ENCODE assay signal across 14 cellular contexts in the genomic region with DNA sequence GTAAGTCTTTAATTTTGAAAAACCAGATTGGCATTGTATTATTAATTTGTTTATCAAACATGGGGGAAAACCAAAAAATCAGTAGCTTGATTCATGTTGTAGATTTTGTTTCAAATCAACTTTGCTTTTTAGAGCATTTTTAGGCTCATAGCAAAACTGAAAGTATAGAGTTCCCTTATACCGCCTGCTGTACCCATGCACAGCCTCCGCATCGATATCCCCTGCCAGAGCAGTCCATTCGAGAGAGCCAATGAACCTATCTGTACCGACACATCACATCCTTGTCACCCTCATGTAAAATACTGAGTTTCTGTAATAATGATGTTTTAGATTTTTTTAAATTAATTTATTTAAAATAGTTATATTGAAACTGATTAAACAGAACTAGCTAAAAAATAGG. TPM values are rescaled to one million over a fixed set of nuclear protein-coding genes. Genes with fewer than 3 reads are reported as not detected.
DNase-seq lines count a peak whose midpoint lies in the region; ATAC-seq and TF ChIP-seq lines count a peak whose summit lies in the region.
"Had no signal": no experiment of that assay in that cellular context is flagged by ENCODE, and none has a peak within 500 bp of the region (broad histone marks: within the 10 kb centered on the region; RNA-seq: fewer than 3 reads in every experiment).

No MANE protein-coding gene starts in this region.

- no peaks in the 10 kb centered on the region for H3K9me3 ChIP-seq in transverse colon
- H3K9me3 ChIP-seq: gastrocnemius medialis, thoracic aorta had no signal

- peaks cover 0 to 60% (median 23%) of the 10 kb centered on the region in 4 donors for H3K36me3 ChIP-seq in transverse colon

- H3K4me3 ChIP-seq in transverse colon = no peak overlapping the region
- H3K4me3 ChIP-seq: gastrocnemius medialis, thoracic aorta had no signal

- peaks cover 29% of the 10 kb centered on the region for H3K4me1 Mint-ChIP-seq in dendritic cell treated with granulocyte-macrophage colony-stimulating factor and Interleukin-4, amounts not matched to agents 40 ng/mL and 50 ng/mL, for 4 days (ENCODE audit: low read depth)
- peaks cover 16% of the 10 kb centered on the region for H3K4me1 Mint-ChIP-seq in activated T-helper 2 cell treated with anti-CD3 and anti-CD28 coated beads, Interferon-gamma antibody, Interleukin-2, Interleukin-4, amounts not matched to agents 10 μg/mL and 5 μg/mL and 100 μg/mL, durations not matched to agents 14 hours and 24 hours and 36 hours (ENCODE audit: low read depth)

- no peaks in the 10 kb centered on the region for H3K9me3 Mint-ChIP-seq in dendritic cell treated with granulocyte-macrophage colony-stimulating factor and Interleukin-4, amounts not matched to agents 40 ng/mL and 50 ng/mL, for 4 days
- H3K9me3 Mint-ChIP-seq in activated T-helper 2 cell treated with anti-CD3 and anti-CD28 coated beads, Interferon-gamma antibody, Interleukin-2, Interleukin-4, amounts not matched to agents 10 μg/mL and 5 μg/mL and 100 μg/mL, durations not matched to agents 14 hours and 24 hours and 36 hours = no peaks in the 10 kb centered on the region

- no peak for TF ChIP-seq CTCF in transverse colon (IDR thresholded peaks at IDR 0.05)

- no peaks in the 10 kb centered on the region for H3K27me3 Mint-ChIP-seq in dendritic cell treated with granulocyte-macrophage colony-stimulating factor and Interleukin-4, amounts not matched to agents 40 ng/mL and 50 ng/mL, for 4 days
- H3K27me3 Mint-ChIP-seq in activated T-helper 2 cell treated with anti-CD3 and anti-CD28 coated beads, Interferon-gamma antibody, Interleukin-2, Interleukin-4, amounts not matched to agents 10 μg/mL and 5 μg/mL and 100 μg/mL, durations not matched to agents 14 hours and 24 hours and 36 hours (ENCODE audit: low read depth) = no peaks in the 10 kb centered on the region

- intact Hi-C loops in dendritic cell treated with granulocyte-macrophage colony-stimulating factor and Interleukin-4, amounts not matched to agents 40 ng/mL and 50 ng/mL, for 4 days (cut with micrococcal nuclease) = no loop called here
- intact Hi-C loops in activated T-helper 2 cell treated with anti-CD3 and anti-CD28 coated beads, Interferon-gamma antibody, Interleukin-2, Interleukin-4, amounts not matched to agents 10 μg/mL and 5 μg/mL and 100 μg/mL, durations not matched to agents 14 hours and 24 hours and 36 hours (cut with micrococcal nuclease) = no loop called here
- intact Hi-C loops in transverse colon (cut with DNase I; ENCODE audit: low total_unique reads) = loop anchor here (5.0 kb wide), 1 partner anchor 956 kb away; no protein-coding TSS in a partner anchor

- H3K4me1 ChIP-seq in transverse colon = no peaks in the 10 kb centered on the region

- ATAC-seq in GM18519 (IDR thresholded peaks at IDR 0.05; ENCODE audit: low FRiP score, unreplicated experiment) (peak; percentile 69), GM21528 (IDR thresholded peaks at IDR 0.05; ENCODE audit: low FRiP score, unreplicated experiment) (peak; percentile 67), HG03342 (IDR thresholded peaks at IDR 0.05; ENCODE audit: unreplicated experiment) (peak; percentile 81), HG02759 (IDR thresholded peaks at IDR 0.05; ENCODE audit: unreplicated experiment) (no peak)
- ATAC-seq: gastrocnemius medialis had no signal

- in situ Hi-C loops in transverse colon (cut with MboI; ENCODE audit: low pct_ligation_motif_present in 1 of 4, low pct_unique_long_range_greater_than_20kb in 1 of 4, low sequenced_read_pairs in 3 of 4) = no loop called here

- DNase-seq in T-helper 9 cell (no peak), transverse colon (no peak)
- no peak for DNase-seq in activated T-helper 2 cell treated with anti-CD3 and anti-CD28 coated beads, Interferon-gamma antibody, Interleukin-2, Interleukin-4, amounts not matched to agents 10 μg/mL and 5 μg/mL and 100 μg/mL, durations not matched to agents 14 hours and 24 hours and 36 hours (ENCODE audit: low spot score)
- DNase-seq: activated naive CD4-positive, alpha-beta T cell; cortex of kidney; gastrocnemius medialis; OCI-M1; stimulated activated CD4-positive, alpha-beta T cell treated with anti-CD3 and anti-CD28 coated beads, Interleukin-2, amount 100 ng/mL, for 48 hours had no signal

- TF ChIP-seq POLR2A in transverse colon (IDR thresholded peaks at IDR 0.05) = no peak

- no peaks in the 10 kb centered on the region for H3K27me3 ChIP-seq in transverse colon
- H3K27me3 ChIP-seq: gastrocnemius medialis had no signal

- H3K36me3 Mint-ChIP-seq in dendritic cell treated with granulocyte-macrophage colony-stimulating factor and Interleukin-4, amounts not matched to agents 40 ng/mL and 50 ng/mL, for 4 days (ENCODE audit: low read depth) = peaks cover 91% of the 10 kb centered on the region
- peaks cover 68% of the 10 kb centered on the region for H3K36me3 Mint-ChIP-seq in activated T-helper 2 cell treated with anti-CD3 and anti-CD28 coated beads, Interferon-gamma antibody, Interleukin-2, Interleukin-4, amounts not matched to agents 10 μg/mL and 5 μg/mL and 100 μg/mL, durations not matched to agents 14 hours and 24 hours and 36 hours (ENCODE audit: low read depth)

- peak overlapping the region in 1 of 4 donors; percentile 26 for H3K27ac ChIP-seq in transverse colon
- H3K27ac ChIP-seq: gastrocnemius medialis, thoracic aorta had no signal

- peak overlapping the region; percentile 78 for H3K27ac Mint-ChIP-seq in dendritic cell treated with granulocyte-macrophage colony-stimulating factor and Interleukin-4, amounts not matched to agents 40 ng/mL and 50 ng/mL, for 4 days
- no peak overlapping the region for H3K27ac Mint-ChIP-seq in activated T-helper 2 cell treated with anti-CD3 and anti-CD28 coated beads, Interferon-gamma antibody, Interleukin-2, Interleukin-4, amounts not matched to agents 10 μg/mL and 5 μg/mL and 100 μg/mL, durations not matched to agents 14 hours and 24 hours and 36 hours

- H3K4me3 Mint-ChIP-seq in dendritic cell treated with granulocyte-macrophage colony-stimulating factor and Interleukin-4, amounts not matched to agents 40 ng/mL and 50 ng/mL, for 4 days = peak overlapping the region; percentile 23
- no peak overlapping the region for H3K4me3 Mint-ChIP-seq in activated T-helper 2 cell treated with anti-CD3 and anti-CD28 coated beads, Interferon-gamma antibody, Interleukin-2, Interleukin-4, amounts not matched to agents 10 μg/mL and 5 μg/mL and 100 μg/mL, durations not matched to agents 14 hours and 24 hours and 36 hours (ENCODE audit: low read depth)

- no peak for TF ChIP-seq EP300 in transverse colon (IDR thresholded peaks at IDR 0.05; ENCODE audit: low read depth)

- WGBS in transverse colon (ENCODE audit: low coverage in 1 of 2), 2 donors = 73 to 77% methylated on average over 5 of the region's 5 CpGs

RNA-seq across cellular contexts. Expression of gene MRC2, which starts 16.2 kb away (rescaled TPM):
- total RNA-seq in activated T-helper 2 cell treated with anti-CD3 and anti-CD28 coated beads, Interferon-gamma antibody, Interleukin-2, Interleukin-4, amounts not matched to agents 10 μg/mL and 5 μg/mL and 100 μg/mL, durations not matched to agents 14 hours and 24 hours and 36 hours = 3.1 and 3.7 TPM in 2 replicates
- 10 to 100 TPM in 3 of 4 donors, 1 to 10 TPM in 1; 7.9 to 47.2 (median 14.5) TPM for total RNA-seq in transverse colon
